Comparison of ENCODE assay signal across 16 cellular contexts in genomic region chr7:7738177-7738576, GRCh38. TPM values are rescaled to one million over a fixed set of nuclear protein-coding genes. Genes with fewer than 3 reads are reported as not detected.
A peak's percentile ranks its signal among the peaks of the same experiment; 100 is the strongest.
DNase-seq lines count a peak whose midpoint lies in the region; ATAC-seq and TF ChIP-seq lines count a peak whose summit lies in the region.
"Had no signal": no experiment of that assay in that cellular context is flagged by ENCODE, and none has a peak within 500 bp of the region (broad histone marks: within the 10 kb centered on the region; RNA-seq: fewer than 3 reads in every experiment).

No MANE protein-coding gene starts in this region.

- H3K4me1 Mint-ChIP-seq in effector memory CD8-positive, alpha-beta T cell (ENCODE audit: low read depth in 2 of 2), result peaks cover 14 to 29% of the 10 kb centered on the region in 2 donors

- H3K27me3 Mint-ChIP-seq in effector memory CD8-positive, alpha-beta T cell, result no peaks in the 10 kb centered on the region
- H3K27me3 Mint-ChIP-seq: B cell had no signal

- no peaks in the 10 kb centered on the region for H3K36me3 ChIP-seq in MM.1S (replicated peaks; ENCODE audit: insufficient read depth, low read length)
- H3K36me3 ChIP-seq in tibial nerve, result no peaks in the 10 kb centered on the region
- no peaks in the 10 kb centered on the region for H3K36me3 ChIP-seq in colonic mucosa
- H3K36me3 ChIP-seq: HAP-1, SJSA1 had no signal

- TF ChIP-seq CTCF in MM.1S (IDR thresholded peaks at IDR 0.05; ENCODE audit: low read length) (no peak), tibial nerve (IDR thresholded peaks at IDR 0.05) (no peak), colonic mucosa (IDR thresholded peaks at IDR 0.05) (no peak)

- TF ChIP-seq POLR2A in tibial nerve (IDR thresholded peaks at IDR 0.05), result no peak

- H3K27ac Mint-ChIP-seq in effector memory CD8-positive, alpha-beta T cell, result peak overlapping the region; percentile 83
- H3K27ac Mint-ChIP-seq: B cell had no signal

- intact Hi-C loops in colonic mucosa (cut with DNase I), result no loop called here

- H3K9me3 ChIP-seq in MM.1S (replicated peaks; ENCODE audit: insufficient read depth, low read length), result no peaks in the 10 kb centered on the region
- no peaks in the 10 kb centered on the region for H3K9me3 ChIP-seq in tibial nerve
- no peaks in the 10 kb centered on the region for H3K9me3 ChIP-seq in colonic mucosa
- H3K9me3 ChIP-seq: HAP-1, SJSA1 had no signal

- H4K20me1 ChIP-seq in MM.1S (ENCODE audit: insufficient read depth, low read length), result no peaks in the 10 kb centered on the region

- 24 to 25% methylated on average over 1 of the region's 1 CpG for WGBS in tibial nerve, 2 donors

- H3K36me3 Mint-ChIP-seq in effector memory CD8-positive, alpha-beta T cell (ENCODE audit: insufficient read depth), result no peaks in the 10 kb centered on the region

- H3K27me3 ChIP-seq in MM.1S (replicated peaks; ENCODE audit: insufficient read depth, low read length) (no peaks in the 10 kb centered on the region), tibial nerve (no peaks in the 10 kb centered on the region), colonic mucosa (no peaks in the 10 kb centered on the region)
- H3K27me3 ChIP-seq: SJSA1 had no signal

- peak overlapping the region; percentile 71; the same call in 1 of the 2 replicates for H3K27ac ChIP-seq in MM.1S (ENCODE audit: low read length)
- peak overlapping the region; percentile 5 to 77 (median 42) for H3K27ac ChIP-seq in tibial nerve
- no peak overlapping the region for H3K27ac ChIP-seq in colonic mucosa
- H3K27ac ChIP-seq: SJSA1 had no signal

- H3K4me1 ChIP-seq in MM.1S (ENCODE audit: low read length), result peaks cover 26% of the 10 kb centered on the region
- H3K4me1 ChIP-seq in tibial nerve, result peaks cover 0 to 64% (median 12%) of the 10 kb centered on the region in 4 donors
- H3K4me1 ChIP-seq in colonic mucosa, result no peaks in the 10 kb centered on the region
- H3K4me1 ChIP-seq: SJSA1 had no signal

- no peak overlapping the region for H3K4me3 ChIP-seq in MM.1S (ENCODE audit: low read length)
- no peak overlapping the region for H3K4me3 ChIP-seq in tibial nerve
- no peak overlapping the region for H3K4me3 ChIP-seq in colonic mucosa
- H3K4me3 ChIP-seq: HAP-1, K562, SJSA1 had no signal

- 0 out of 2 replicates have a peak overlapping the region, but pooled peaks have one; percentile 32 for H2AFZ ChIP-seq in MM.1S (ENCODE audit: low read length)

- H3K9ac ChIP-seq in MM.1S (ENCODE audit: low read length), result no peak overlapping the region; the same call in 1 of the 2 replicates
- no peak overlapping the region for H3K9ac ChIP-seq in colonic mucosa (ENCODE audit: low read depth in 2 of 2, low read length in 2 of 2)

- no peak for TF ChIP-seq EP300 in tibial nerve (IDR thresholded peaks at IDR 0.05)

- peak overlapping the region; percentile 69; the same call in 1 of the 2 replicates for H3K4me2 ChIP-seq in MM.1S (ENCODE audit: low read depth, low read length)

- peaks cover 18% of the 10 kb centered on the region for H3F3A ChIP-seq in MM.1S (ENCODE audit: insufficient read depth, low read length)

- no peaks in the 10 kb centered on the region for H3K9me2 ChIP-seq in MM.1S (replicated peaks; ENCODE audit: insufficient read depth, low read length)

- no peak overlapping the region for H3K4me3 Mint-ChIP-seq in effector memory CD8-positive, alpha-beta T cell
- H3K4me3 Mint-ChIP-seq: B cell had no signal

- H3K9me3 Mint-ChIP-seq in effector memory CD8-positive, alpha-beta T cell, result no peaks in the 10 kb centered on the region

- no peak for ATAC-seq in effector memory CD8-positive, alpha-beta T cell (replicated peaks)
- no peak for ATAC-seq in HG02798 (IDR thresholded peaks at IDR 0.05; ENCODE audit: poor library complexity, unreplicated experiment)
- ATAC-seq: K562 had no signal

- DNase-seq in NCI-H1105 treated with DMSO at 0.1 percent for 48 hours (lab: John Stamatoyannopoulos, UW) (peak; percentile 59), NCI-H1105 (lab: John Stamatoyannopoulos, UW) (no peak), MM.1S (no peak), tibial nerve (ENCODE audit: low spot score in 2 of 2) (no peak), retina (no peak), colonic mucosa (no peak)
- DNase-seq in effector memory CD8-positive, alpha-beta T cell, result no peak
- DNase-seq: 8988T, GDM1, NCI-H187 treated with DMSO at 0.1 percent for 48 hours, NCI-H774 had no signal

- no peaks in the 10 kb centered on the region for H3K79me2 ChIP-seq in MM.1S (ENCODE audit: low read length)

RNA-seq across cellular contexts. Expression of gene RPA3, which starts 19.8 kb away (rescaled TPM):
- 10 to 100 TPM; 14.4 to 21.9 (median 19.2) TPM for total RNA-seq in tibial nerve
- 10 to 100 TPM; 44.9 to 53.3 TPM for total RNA-seq in colonic mucosa
